ENCODE assay signal across 8 cellular contexts in the genomic region with DNA sequence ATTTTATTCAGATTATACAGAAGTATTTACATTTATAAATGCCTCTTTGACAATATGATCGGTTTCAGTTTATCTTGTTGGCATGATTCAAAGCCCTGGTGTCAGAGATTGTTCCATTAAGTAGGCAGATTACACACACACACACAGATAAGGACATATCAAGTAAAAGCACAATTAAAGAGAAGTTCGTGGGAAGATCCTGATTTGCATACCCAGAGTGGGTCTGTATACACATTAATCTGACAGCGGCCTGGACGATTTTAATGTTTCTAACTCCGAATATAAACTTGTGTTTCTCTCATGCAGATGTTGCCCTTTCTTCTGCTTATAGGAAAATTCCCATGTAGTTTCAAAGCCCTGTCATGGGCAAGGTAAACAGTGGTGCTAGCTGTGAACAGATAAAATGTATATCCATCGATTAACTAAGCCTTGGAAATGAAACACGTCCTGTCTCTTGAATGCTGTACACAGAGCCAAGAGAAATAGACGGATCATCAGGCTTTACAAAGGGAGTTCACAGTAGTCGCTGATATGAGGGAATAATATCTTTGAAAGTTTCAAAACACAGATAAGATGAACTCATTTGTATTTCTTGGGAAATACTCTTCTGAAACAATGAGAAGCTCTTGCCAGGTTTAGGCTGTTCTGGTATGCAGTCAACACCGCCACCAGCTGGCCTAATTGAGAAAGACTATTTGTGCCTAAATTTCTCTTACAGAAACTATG.
DNase-seq lines count a peak whose midpoint lies in the region; ATAC-seq and TF ChIP-seq lines count a peak whose summit lies in the region.

No MANE protein-coding gene starts in this region.

- H3K36me3 Mint-ChIP-seq in CD4-positive, CD25-positive, alpha-beta regulatory T cell = peaks cover 6% of the 10 kb centered on the region

- peak in 2 of 3 donors; percentile 44 to 66 for DNase-seq in CD4-positive, CD25-positive, alpha-beta regulatory T cell
- peak; percentile 57 for DNase-seq in HEK293T (ENCODE audit: extremely low spot score)
- peak; percentile 40 to 65 for DNase-seq in NOMO-1 (lab: John Stamatoyannopoulos, UW; ENCODE audit: unreplicated experiment in 2 of 2)
- DNase-seq in activated CD8-positive, alpha-beta memory T cell treated with anti-CD3 and anti-CD28 coated beads, Interleukin-2, amount 50 U/mL, for 1 hour (ENCODE audit: extremely low read depth) = peak; percentile 3
- peak; percentile 26 for DNase-seq in epithelial cell of proximal tubule (ENCODE audit: low read depth)
- DNase-seq in myocyte (ENCODE audit: low read depth) = peak; percentile 75
- peak; percentile 78 for DNase-seq in stomach

- H3K4me3 ChIP-seq in CD4-positive, CD25-positive, alpha-beta regulatory T cell (ENCODE audit: low read depth, low read length) = no peak overlapping the region
- H3K4me3 ChIP-seq in epithelial cell of proximal tubule (ENCODE audit: low read depth, low read length) = no peak overlapping the region
- no peak overlapping the region for H3K4me3 ChIP-seq in stomach

- H3K9me3 ChIP-seq in CD4-positive, CD25-positive, alpha-beta regulatory T cell (ENCODE audit: control insufficient read depth in 2 of 2, low read length in 2 of 2) = no peaks in the 10 kb centered on the region
- H3K9me3 ChIP-seq in stomach = no peaks in the 10 kb centered on the region

- no peaks in the 10 kb centered on the region for H3K9me3 Mint-ChIP-seq in CD4-positive, CD25-positive, alpha-beta regulatory T cell

- H3K4me3 Mint-ChIP-seq in CD4-positive, CD25-positive, alpha-beta regulatory T cell = no peak overlapping the region

- H3K27ac ChIP-seq in CD4-positive, CD25-positive, alpha-beta regulatory T cell (ENCODE audit: insufficient read depth, low read length, poor library complexity, severe bottlenecking) = no peak overlapping the region
- H3K27ac ChIP-seq in stomach = peak overlapping the region in 1 of 5 donors; percentile 36

- H3K4me1 ChIP-seq in CD4-positive, CD25-positive, alpha-beta regulatory T cell (ENCODE audit: control insufficient read depth, insufficient read depth, low read length, poor library complexity, severe bottlenecking) = no peaks in the 10 kb centered on the region
- H3K4me1 ChIP-seq in stomach = peaks cover 0 to 18% (median 7%) of the 10 kb centered on the region in 4 donors

- TF ChIP-seq POLR2A in stomach (IDR thresholded peaks at IDR 0.05) = no peak

- H3K4me1 Mint-ChIP-seq in CD4-positive, CD25-positive, alpha-beta regulatory T cell = peaks cover 0 to 2% (median 0%) of the 10 kb centered on the region in 4 donors

- intact Hi-C loops in stomach (cut with DNase I; ENCODE audit: low total_unique reads) = loop anchor here (10.0 kb wide), 1 partner anchor 139 kb away; no protein-coding TSS in a partner anchor

- no peak for TF ChIP-seq EP300 in stomach (IDR thresholded peaks at IDR 0.05)

- no peak for ATAC-seq in CD4-positive, CD25-positive, alpha-beta regulatory T cell (ENCODE audit: low read depth in 2 of 2)
- no peak for ATAC-seq in GM18868 (IDR thresholded peaks at IDR 0.05; ENCODE audit: unreplicated experiment)

- no peaks in the 10 kb centered on the region for H3K27me3 Mint-ChIP-seq in CD4-positive, CD25-positive, alpha-beta regulatory T cell

- no peak overlapping the region for H3K27ac Mint-ChIP-seq in CD4-positive, CD25-positive, alpha-beta regulatory T cell

- peak; percentile 90 for TF ChIP-seq CTCF in epithelial cell of proximal tubule (conservative IDR thresholded peaks at IDR 0.05; ENCODE audit: low read depth, low read length)
- TF ChIP-seq CTCF in stomach (IDR thresholded peaks at IDR 0.05) = peak in 5 of 7 experiments; percentile 41 to 79 (median 72)

- POLR2A ChIA-PET in HEK293T (lab: Yijun Ruan, JAX) = interaction anchor here (0.7 kb wide), 1 partner anchor 746 kb away, joined by 3 read pairs; no protein-coding TSS in a partner anchor

- CTCF ChIA-PET in HEK293T (lab: Yijun Ruan, JAX) = interaction anchor here (0.5 to 1.8 kb wide), 13 partner anchors 16 to 840 kb away, joined by 3 to 15 read pairs (median 3); no protein-coding TSS in a partner anchor

- H3K27me3 ChIP-seq in CD4-positive, CD25-positive, alpha-beta regulatory T cell (ENCODE audit: control insufficient read depth, insufficient read depth, low read length) = no peaks in the 10 kb centered on the region
- no peaks in the 10 kb centered on the region for H3K27me3 ChIP-seq in stomach

- no peaks in the 10 kb centered on the region for H3K36me3 ChIP-seq in CD4-positive, CD25-positive, alpha-beta regulatory T cell (ENCODE audit: control insufficient read depth, insufficient read depth, low read length)
- H3K36me3 ChIP-seq in stomach = no peaks in the 10 kb centered on the region

- 22 to 44% (median 27%) methylated on average over 10 of the region's 10 CpGs for WGBS in stomach, 5 donors

TF ChIP-seq in HEK293T, 16 proteins besides CTCF, POLR2A, EP300 and RAD21:
- no peak for TF ChIP-seq CTBP1 (IDR thresholded peaks at IDR 0.05; ENCODE audit: borderline replicate concordance)
- no peak for TF ChIP-seq TARDBP (IDR thresholded peaks at IDR 0.05)
- no peak for TF ChIP-seq NFRKB (IDR thresholded peaks at IDR 0.05)
- no peak for TF ChIP-seq L3MBTL2 (conservative IDR thresholded peaks at IDR 0.05)
- TF ChIP-seq LEF1 (IDR thresholded peaks at IDR 0.05; ENCODE audit: borderline replicate concordance) = no peak
- TF ChIP-seq FOXM1 (IDR thresholded peaks at IDR 0.05; ENCODE audit: borderline replicate concordance) = no peak
- no peak for TF ChIP-seq FOXA1 (IDR thresholded peaks at IDR 0.05)
- TF ChIP-seq HDGF (IDR thresholded peaks at IDR 0.05; ENCODE audit: borderline replicate concordance) = no peak
- no peak for TF ChIP-seq ARNT (IDR thresholded peaks at IDR 0.05)
- no peak for TF ChIP-seq FOXK2 (IDR thresholded peaks at IDR 0.05)
- TF ChIP-seq PKNOX1 (IDR thresholded peaks at IDR 0.05) = no peak
- TF ChIP-seq ELF4 (IDR thresholded peaks at IDR 0.05) = no peak
- TF ChIP-seq SP1 (IDR thresholded peaks at IDR 0.05) = no peak
- no peak for TF ChIP-seq ZNF384 (IDR thresholded peaks at IDR 0.05)
- no peak for TF ChIP-seq BHLHE40 (IDR thresholded peaks at IDR 0.05; ENCODE audit: borderline replicate concordance)
- TF ChIP-seq SUZ12 (IDR thresholded peaks at IDR 0.05) = no peak

Comparison
In these comparisons a context has a peak if more than half of its experiments do, and no peak if none do; other contexts are left out.
1. DNase-seq: peak in every context shown above with its lines; median percentile 78 in stomach; 75 in myocyte; 57 in HEK293T; 55 in CD4-positive, CD25-positive, alpha-beta regulatory T cell; 52 in NOMO-1; 26 in epithelial cell of proximal tubule; 3 in activated CD8-positive, alpha-beta memory T cell treated with anti-CD3 and anti-CD28 coated beads, Interleukin-2, amount 50 U/mL, for 1 hour.